ENCODE assay signal across 8 cellular contexts in genomic region chr14:39426605-39427004, GRCh38. TPM values are rescaled to one million over a fixed set of nuclear protein-coding genes. Genes with fewer than 3 reads are reported as not detected.
DNase-seq lines count a peak whose midpoint lies in the region; ATAC-seq and TF ChIP-seq lines count a peak whose summit lies in the region.

No MANE protein-coding gene starts in this region.

- no peaks in the 10 kb centered on the region for H4K20me1 ChIP-seq in H9 (ENCODE audit: control insufficient read depth, insufficient read depth, insufficient read length)

- H3K9me3 Mint-ChIP-seq in CD8-positive, alpha-beta T cell, result no peaks in the 10 kb centered on the region
- H3K9me3 Mint-ChIP-seq in H9, result no peaks in the 10 kb centered on the region
- H3K9me3 Mint-ChIP-seq in immature natural killer cell, result no peaks in the 10 kb centered on the region

- H2BK5ac ChIP-seq in H9 (ENCODE audit: insufficient read length, low read length), result no peak overlapping the region

- peak overlapping the region; percentile 33 for H3K4me3 Mint-ChIP-seq in CD8-positive, alpha-beta T cell
- no peak overlapping the region for H3K4me3 Mint-ChIP-seq in H9
- peak overlapping the region in 2 of 5 donors; percentile 1 to 23 for H3K4me3 Mint-ChIP-seq in immature natural killer cell

- H3K4ac ChIP-seq in H9 (ENCODE audit: low read depth, low read length), result no peak overlapping the region

- no peaks in the 10 kb centered on the region; the same call in 1 of the 2 replicates for H3K79me2 ChIP-seq in H9 (ENCODE audit: insufficient read depth, low read length)

- peak; percentile 19 for TF ChIP-seq CTCF in CD8-positive, alpha-beta T cell (IDR thresholded peaks at IDR 0.05)
- TF ChIP-seq CTCF in H9 (conservative IDR thresholded peaks at IDR 0.05) (peak; percentile 39; the same call in 2 of the 3 replicates), tibial nerve (IDR thresholded peaks at IDR 0.05) (no peak), ascending aorta (IDR thresholded peaks at IDR 0.05) (peak in 1 of 3 experiments; percentile 35)

- no peak overlapping the region for H3K27ac ChIP-seq in CD8-positive, alpha-beta T cell (ENCODE audit: low read depth, low read length)
- H3K27ac ChIP-seq in H9 (ENCODE audit: insufficient read length, low read depth, low read length), result no peak overlapping the region
- H3K27ac ChIP-seq in tibial nerve, result peak overlapping the region in 1 of 4 donors; percentile 16
- no peak overlapping the region for H3K27ac ChIP-seq in substantia nigra (ENCODE audit: low read depth, low read length, poor library complexity, severe bottlenecking)
- no peak overlapping the region for H3K27ac ChIP-seq in ascending aorta

- intact Hi-C loops in CD8-positive, alpha-beta T cell (cut with DNase I, micrococcal nuclease), result loop anchor here (1.0 to 2.0 kb wide), 2 partner anchors 14 to 195 kb away; no protein-coding TSS in a partner anchor
- intact Hi-C loops in ascending aorta (cut with DNase I), result no loop called here

- H2BK120ac ChIP-seq in H9 (ENCODE audit: low read depth, low read length, poor library complexity, severe bottlenecking), result no peak overlapping the region

- CTCF ChIA-PET in CD8-positive, alpha-beta T cell (lab: Charles Lee), result interaction anchor here (0.6 to 1.4 kb wide), 7 partner anchors 13 to 318 kb away, joined by 3 to 6 read pairs (median 3); no protein-coding TSS in a partner anchor

- no peak overlapping the region for H2BK15ac ChIP-seq in H9 (ENCODE audit: low read depth, low read length)

- no peak overlapping the region for H2BK12ac ChIP-seq in H9 (ENCODE audit: insufficient read length, low read depth, low read length)

- H3K18ac ChIP-seq in H9 (ENCODE audit: insufficient read length, low read depth, low read length), result no peak overlapping the region

- no peak overlapping the region for H4K5ac ChIP-seq in H9 (ENCODE audit: insufficient read length, low read depth, low read length)

- H3K27ac Mint-ChIP-seq in CD8-positive, alpha-beta T cell, result peak overlapping the region; percentile 3
- no peak overlapping the region; a peak in 1 of 7 replicates for H3K27ac Mint-ChIP-seq in H9
- H3K27ac Mint-ChIP-seq in immature natural killer cell, result peak overlapping the region in 5 of 6 donors; percentile 1 to 23 (median 14)

- POLR2A ChIA-PET in CD8-positive, alpha-beta T cell (lab: Charles Lee), result interaction anchor here (0.7 to 1.0 kb wide), 3 partner anchors 22 to 251 kb away, joined by 3 read pairs; partner anchors contain the start of gene PNN

- no peak overlapping the region for H2BK20ac ChIP-seq in H9 (ENCODE audit: low read depth, low read length, poor library complexity, severe bottlenecking)

- no peak for TF ChIP-seq POLR2A in tibial nerve (IDR thresholded peaks at IDR 0.05)

- H2AK5ac ChIP-seq in H9 (ENCODE audit: insufficient read length, low read length), result no peak overlapping the region

- no peak overlapping the region for H3K23ac ChIP-seq in H9 (ENCODE audit: insufficient read length, low read depth, low read length)

- peaks cover 64% of the 10 kb centered on the region for H3K4me1 ChIP-seq in CD8-positive, alpha-beta T cell (ENCODE audit: insufficient read depth, low read length)
- H3K4me1 ChIP-seq in H9 (ENCODE audit: insufficient read depth, low read length), result no peaks in the 10 kb centered on the region
- peaks cover 0 to 76% (median 25%) of the 10 kb centered on the region in 4 donors for H3K4me1 ChIP-seq in tibial nerve
- H3K4me1 ChIP-seq in ascending aorta, result peaks cover 0 to 30% of the 10 kb centered on the region in 2 donors

- no peaks in the 10 kb centered on the region for H3K27me3 Mint-ChIP-seq in CD8-positive, alpha-beta T cell (ENCODE audit: low read depth)
- no peaks in the 10 kb centered on the region for H3K27me3 Mint-ChIP-seq in H9 (ENCODE audit: low read depth)
- H3K27me3 Mint-ChIP-seq in immature natural killer cell (ENCODE audit: low read depth in 3 of 3), result peaks cover 2 to 12% (median 8%) of the 10 kb centered on the region in 3 donors

- H4K8ac ChIP-seq in H9 (replicated peaks; ENCODE audit: insufficient read length, low read depth, low read length), result no peak overlapping the region

- no peak overlapping the region for H3T11ph ChIP-seq in H9 (ENCODE audit: low read length)

- no peak overlapping the region for H4K91ac ChIP-seq in H9 (ENCODE audit: insufficient read length, low read depth, low read length)

- no peaks in the 10 kb centered on the region for H3K79me1 ChIP-seq in H9 (ENCODE audit: insufficient read depth, low read depth, low read length, poor library complexity, severe bottlenecking)

- H2AFZ ChIP-seq in H9 (ENCODE audit: low read length), result no peak overlapping the region

- DNase-seq in CD8-positive, alpha-beta T cell, result no peak
- no peak for DNase-seq in H9
- DNase-seq in immature natural killer cell, result no peak
- no peak for DNase-seq in tibial nerve (ENCODE audit: low spot score in 2 of 2)
- no peak for DNase-seq in substantia nigra (lab: John Stamatoyannopoulos, UW)
- DNase-seq in ascending aorta (ENCODE audit: low spot score in 2 of 2), result no peak
- no peak for DNase-seq in anterior cingulate cortex (lab: John Stamatoyannopoulos, UW)

- no peaks in the 10 kb centered on the region for H3K9me3 ChIP-seq in CD8-positive, alpha-beta T cell (ENCODE audit: low read length)
- H3K9me3 ChIP-seq in H9 (ENCODE audit: control insufficient read depth, low read depth, low read length) (no peaks in the 10 kb centered on the region), tibial nerve (no peaks in the 10 kb centered on the region), ascending aorta (no peaks in the 10 kb centered on the region)

- WGBS in H9 (ENCODE audit: extremely low coverage, insufficient read length, low lambda C conversion rate), result no CpG with 5 or more reads among the region's 7 CpGs
- 53 to 58% methylated on average over 7 of the region's 7 CpGs for WGBS in tibial nerve, 2 donors

- peaks cover 25% of the 10 kb centered on the region for H3K36me3 Mint-ChIP-seq in CD8-positive, alpha-beta T cell
- H3K36me3 Mint-ChIP-seq in H9 (ENCODE audit: insufficient read depth in 1 of 3, low read depth in 3 of 3), result no peaks in the 10 kb centered on the region; a peak in 1 of 7 replicates
- H3K36me3 Mint-ChIP-seq in immature natural killer cell, result no peaks in the 10 kb centered on the region

- H3K4me3 ChIP-seq in CD8-positive, alpha-beta T cell (ENCODE audit: low read depth, low read length), result no peak overlapping the region
- H3K4me3 ChIP-seq in tibial nerve (no peak overlapping the region), ascending aorta (no peak overlapping the region)

- H3K56ac ChIP-seq in H9 (ENCODE audit: insufficient read length, low read depth, low read length), result no peak overlapping the region

- no peak overlapping the region for H3K14ac ChIP-seq in H9 (ENCODE audit: insufficient read depth, low read length)

- no peak for ATAC-seq in CD8-positive, alpha-beta T cell
- ATAC-seq in SK-N-SH treated with all-trans-retinoic acid at 6 μM for 48 hours, result peak; percentile 58

- H3K36me3 ChIP-seq in CD8-positive, alpha-beta T cell (ENCODE audit: insufficient read depth, low read length), result no peaks in the 10 kb centered on the region
- H3K36me3 ChIP-seq in tibial nerve, result no peaks in the 10 kb centered on the region
- no peaks in the 10 kb centered on the region for H3K36me3 ChIP-seq in ascending aorta

- no peaks in the 10 kb centered on the region for H3K27me3 ChIP-seq in CD8-positive, alpha-beta T cell (ENCODE audit: insufficient read depth, low read length)
- no peaks in the 10 kb centered on the region for H3K27me3 ChIP-seq in H9 (ENCODE audit: insufficient read depth, low read length)
- H3K27me3 ChIP-seq in tibial nerve, result no peaks in the 10 kb centered on the region
- H3K27me3 ChIP-seq in ascending aorta, result no peaks in the 10 kb centered on the region

- no peak for TF ChIP-seq EP300 in tibial nerve (IDR thresholded peaks at IDR 0.05)

- H3K4me2 ChIP-seq in H9 (ENCODE audit: insufficient read depth, insufficient read length, low read length), result peak overlapping the region; percentile 14

- peaks cover 6% of the 10 kb centered on the region for H3K23me2 ChIP-seq in H9 (ENCODE audit: insufficient read length, low read depth, low read length, poor library complexity, severe bottlenecking)

- peaks cover 82% of the 10 kb centered on the region for H3K4me1 Mint-ChIP-seq in CD8-positive, alpha-beta T cell (ENCODE audit: low read depth)
- H3K4me1 Mint-ChIP-seq in H9 (peaks cover 19 to 20% of the 10 kb centered on the region in 2 experiments), immature natural killer cell (peaks cover 62 to 78% of the 10 kb centered on the region in 2 donors)

- H3K9ac ChIP-seq in H9 (ENCODE audit: extremely low read depth, insufficient read length, low read length), result no peak overlapping the region

TF ChIP-seq in SK-N-SH treated with all-trans-retinoic acid at 6 μM for 48 hours, 23 proteins besides CTCF, POLR2A, EP300 and RAD21 (continues in another document):
- no peak for TF ChIP-seq ZNF8 (CRISPR knock-in tag; IDR thresholded peaks at IDR 0.05)
- TF ChIP-seq GLIS3 (CRISPR knock-in tag; IDR thresholded peaks at IDR 0.05), result no peak
- TF ChIP-seq SNAI2 (CRISPR knock-in tag; IDR thresholded peaks at IDR 0.05), result no peak
- TF ChIP-seq, protein P1, sequence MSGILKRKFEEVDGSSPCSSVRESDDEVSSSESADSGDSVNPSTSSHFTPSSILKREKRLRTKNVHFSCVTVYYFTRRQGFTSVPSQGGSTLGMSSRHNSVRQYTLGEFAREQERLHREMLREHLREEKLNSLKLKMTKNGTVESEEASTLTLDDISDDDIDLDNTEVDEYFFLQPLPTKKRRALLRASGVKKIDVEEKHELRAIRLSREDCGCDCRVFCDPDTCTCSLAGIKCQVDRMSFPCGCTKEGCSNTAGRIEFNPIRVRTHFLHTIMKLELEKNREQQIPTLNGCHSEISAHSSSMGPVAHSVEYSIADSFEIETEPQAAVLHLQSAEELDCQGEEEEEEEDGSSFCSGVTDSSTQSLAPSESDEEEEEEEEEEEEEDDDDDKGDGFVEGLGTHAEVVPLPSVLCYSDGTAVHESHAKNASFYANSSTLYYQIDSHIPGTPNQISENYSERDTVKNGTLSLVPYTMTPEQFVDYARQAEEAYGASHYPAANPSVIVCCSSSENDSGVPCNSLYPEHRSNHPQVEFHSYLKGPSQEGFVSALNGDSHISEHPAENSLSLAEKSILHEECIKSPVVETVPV (CRISPR knock-in tag; IDR thresholded peaks at IDR 0.05), result no peak
- no peak for TF ChIP-seq PPARA (CRISPR knock-in tag; IDR thresholded peaks at IDR 0.05; ENCODE audit: borderline replicate concordance)
- no peak for TF ChIP-seq ISL1 (CRISPR knock-in tag; IDR thresholded peaks at IDR 0.05)
- TF ChIP-seq ZNF565 (CRISPR knock-in tag; conservative IDR thresholded peaks at IDR 0.05; ENCODE audit: low read depth), result no peak
- no peak for TF ChIP-seq ZFP3 (CRISPR knock-in tag; IDR thresholded peaks at IDR 0.05)
- TF ChIP-seq ZFP30 (CRISPR knock-in tag; IDR thresholded peaks at IDR 0.05), result no peak
- TF ChIP-seq CSDC2 (CRISPR knock-in tag; IDR thresholded peaks at IDR 0.05), result no peak
- TF ChIP-seq BACH2 (CRISPR knock-in tag; IDR thresholded peaks at IDR 0.05; ENCODE audit: borderline replicate concordance), result no peak
- no peak for TF ChIP-seq ARNTL (CRISPR knock-in tag; IDR thresholded peaks at IDR 0.05; ENCODE audit: borderline replicate concordance, low read depth)

RNA-seq across cellular contexts. Expression of gene FBXO33, which starts 5.6 kb away (rescaled TPM):
- total RNA-seq in CD8-positive, alpha-beta T cell, result 100 to 1,000 TPM; 106 TPM
- total RNA-seq in H9 (2021), result 8.8 and 9.3 TPM in 2 replicates
- 10 to 100 TPM; 13.4 to 18.2 (median 17.6) TPM for polyA plus RNA-seq in immature natural killer cell
- 10 to 100 TPM; 12.9 to 18.4 (median 16.2) TPM for total RNA-seq in tibial nerve
- total RNA-seq in ascending aorta, result 14.5 TPM

Comparison
In these comparisons a context has a peak if more than half of its experiments do, and no peak if none do; other contexts are left out.
1. H3K27ac Mint-ChIP-seq: peak in CD8-positive, alpha-beta T cell (single experiment) and immature natural killer cell (5 of 6); none in H9 (0 of 3).
2. CTCF ChIP-seq: peak in CD8-positive, alpha-beta T cell (single experiment) and H9 (single experiment); none in tibial nerve (0 of 5).